32 cellular contexts compared by ENCODE assay signal in the genomic region with DNA sequence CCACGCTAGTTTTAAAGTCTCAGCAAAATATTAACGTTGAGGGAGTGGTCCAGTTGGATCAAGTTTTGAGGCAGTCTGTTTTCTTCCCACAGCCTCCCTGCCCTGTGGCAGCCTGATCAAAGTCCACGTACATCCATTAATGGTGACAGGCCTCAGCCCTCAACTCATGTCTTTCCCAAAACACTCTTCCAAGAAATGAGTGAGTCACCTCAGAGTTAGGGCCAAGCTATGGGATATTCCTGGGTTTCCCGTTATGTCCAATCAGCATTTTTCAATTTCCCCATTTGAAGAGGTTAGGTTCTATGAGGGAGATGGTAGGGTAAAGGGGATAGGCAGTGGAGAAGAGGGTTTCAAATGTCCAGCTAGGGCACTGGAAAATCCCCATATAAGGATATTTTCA. TPM values are rescaled to one million over a fixed set of nuclear protein-coding genes. Genes with fewer than 3 reads are reported as not detected.
DNase-seq lines count a peak whose midpoint lies in the region; ATAC-seq, FAIRE-seq and TF ChIP-seq lines count a peak whose summit lies in the region.
"Had no signal": no experiment of that assay in that cellular context is flagged by ENCODE, and none has a peak within 500 bp of the region (broad histone marks: within the 10 kb centered on the region; RNA-seq: fewer than 3 reads in every experiment).

No MANE protein-coding gene starts in this region.

- no peak for FAIRE-seq in pancreas (lab: Jason Lieb, UNC)
- FAIRE-seq: GM12878 had no signal

- no peaks in the 10 kb centered on the region for H3K36me3 Mint-ChIP-seq in glutamatergic neuron (ENCODE audit: unreplicated experiment)
- H3K36me3 Mint-ChIP-seq: activated CD8-positive, alpha-beta memory T cell treated with anti-CD3 and anti-CD28 coated beads, Interleukin-2, amount 10 ng/mL, durations not matched to agents 7 days and 5 days; CD14-positive monocyte; WTC11 had no signal

- H3K4me1 Mint-ChIP-seq in glutamatergic neuron (ENCODE audit: low read depth, unreplicated experiment) = no peaks in the 10 kb centered on the region
- H3K4me1 Mint-ChIP-seq: activated CD8-positive, alpha-beta memory T cell treated with anti-CD3 and anti-CD28 coated beads, Interleukin-2, amount 10 ng/mL, durations not matched to agents 7 days and 5 days; CD14-positive monocyte; WTC11 had no signal

- peak; percentile 46 to 82 (median 62) for ATAC-seq in pancreas
- ATAC-seq: activated CD8-positive, alpha-beta memory T cell treated with anti-CD3 and anti-CD28 coated beads, Interleukin-2, amount 10 ng/mL, durations not matched to agents 7 days and 5 days; GM12878; heart left ventricle; WTC11 had no signal

- H3K27me3 Mint-ChIP-seq in glutamatergic neuron (ENCODE audit: unreplicated experiment) = no peaks in the 10 kb centered on the region

- H3K36me3 ChIP-seq in pancreas = no peaks in the 10 kb centered on the region
- H3K36me3 ChIP-seq: esophagus squamous epithelium, heart left ventricle, right atrium auricular region had no signal

- H3K4me1 ChIP-seq in pancreas = no peaks in the 10 kb centered on the region
- H3K4me1 ChIP-seq: heart left ventricle, parathyroid adenoma, right atrium auricular region had no signal

- WGBS in pancreas, 2 donors = 23 to 37% methylated on average over 4 of the region's 4 CpGs

- TF ChIP-seq CTCF in fibroblast of mammary gland (conservative IDR thresholded peaks at IDR 0.05; ENCODE audit: control insufficient read depth, insufficient read depth, low read depth, low read length) (no peak), pancreas (IDR thresholded peaks at IDR 0.05) (no peak), glutamatergic neuron (IDR thresholded peaks at IDR 0.05; ENCODE audit: partially characterized antibody, unreplicated experiment) (no peak)

- no peaks in the 10 kb centered on the region for H3K9me3 Mint-ChIP-seq in glutamatergic neuron (ENCODE audit: unreplicated experiment)
- H3K9me3 Mint-ChIP-seq: CD14-positive monocyte, WTC11 had no signal

- DNase-seq in EH (ENCODE audit: low read depth) (peak; percentile 16), RPMI7951 (ENCODE audit: low read depth) (peak; percentile 44), fibroblast of mammary gland (ENCODE audit: low read depth) (peak; percentile 63), pancreas (peak in 3 of 6 donors; percentile 8 to 23 (median 21)), cortex of kidney (lab: John Stamatoyannopoulos, UW) (no peak), glutamatergic neuron (no peak), NCI-H2029 (lab: John Stamatoyannopoulos, UW) (no peak)
- DNase-seq in activated CD4-positive, alpha-beta T cell treated with anti-CD3 and anti-CD28 coated beads for 4 hours = no peak
- DNase-seq: activated CD4-positive, alpha-beta T cell treated with anti-CD3 and anti-CD28 coated beads, Interleukin-2, amount 50 U/mL, for 1 hour; activated CD8-positive, alpha-beta memory T cell treated with anti-CD3 and anti-CD28 coated beads, Interleukin-2, amount 10 ng/mL, durations not matched to agents 7 days and 5 days; activated naive CD4-positive, alpha-beta T cell treated with Interleukin-2 at 50 U/mL for 16 hours; aorta; Calu3; central memory CD4-positive, alpha-beta T cell; dermis blood vessel endothelial cell; DND-41; esophagus squamous epithelium; heart left ventricle; NCI-H1092; NCI-H187 treated with DMSO at 0.1 percent for 48 hours; NCI-H524 treated with DMSO at 0.1 percent for 48 hours; NK-92 treated with Interleukin-12 subunit alpha and Interleukin-12 subunit beta, amount 100 ng/mL, for 24 hours; stimulated activated CD4-positive, alpha-beta T cell treated with anti-CD3 and anti-CD28 coated beads, Interleukin-2, amount 100 ng/mL, for 48 hours; substantia nigra; T1000 had no signal

- H3K4me3 ChIP-seq in fibroblast of mammary gland (ENCODE audit: control insufficient read depth, low read depth, low read length) = no peak overlapping the region
- H3K4me3 ChIP-seq in pancreas = no peak overlapping the region
- H3K4me3 ChIP-seq: esophagus squamous epithelium, GM12878, heart left ventricle, lung, right atrium auricular region had no signal

- H3K27ac Mint-ChIP-seq in glutamatergic neuron (ENCODE audit: unreplicated experiment) = no peak overlapping the region
- H3K27ac Mint-ChIP-seq: activated CD8-positive, alpha-beta memory T cell treated with anti-CD3 and anti-CD28 coated beads, Interleukin-2, amount 10 ng/mL, durations not matched to agents 7 days and 5 days; CD14-positive monocyte; WTC11 had no signal

- intact Hi-C loops in pancreas (cut with DNase I) = no loop called here

- H3K27ac ChIP-seq in pancreas = no peak overlapping the region
- H3K27ac ChIP-seq: esophagus squamous epithelium, heart left ventricle, parathyroid adenoma, right atrium auricular region had no signal

- H3K27me3 ChIP-seq in pancreas = peaks cover 0 to 8% (median 0%) of the 10 kb centered on the region in 4 donors
- H3K27me3 ChIP-seq: esophagus squamous epithelium, right atrium auricular region had no signal

- H3K9me3 ChIP-seq in pancreas = no peaks in the 10 kb centered on the region
- H3K9me3 ChIP-seq: esophagus squamous epithelium, heart left ventricle, right atrium auricular region had no signal

- no peak overlapping the region for H3K4me3 Mint-ChIP-seq in glutamatergic neuron (ENCODE audit: unreplicated experiment)
- H3K4me3 Mint-ChIP-seq: activated CD8-positive, alpha-beta memory T cell treated with anti-CD3 and anti-CD28 coated beads, Interleukin-2, amount 10 ng/mL, durations not matched to agents 7 days and 5 days; CD14-positive monocyte; WTC11 had no signal

RNA-seq across cellular contexts. Expression of a gene that starts 28.5 kb away (rescaled TPM):
- not detected in 2 replicates for total RNA-seq in RPMI7951 (2014; rRNA removed; shearing (Covaris generic))
- total RNA-seq in pancreas = under 1 TPM in 4 of 6 donors, not detected in 2; 0.06 to 0.28 (median 0.08) TPM
- polyA plus RNA-seq in pancreas = under 1 TPM in 1 of 2 donors, not detected in 1; 0.02 TPM
- total RNA-seq in glutamatergic neuron (ENCODE audit: unreplicated experiment) = not detected
- total RNA-seq: Calu3, dermis blood vessel endothelial cell, GM12878, right atrium auricular region had no signal
- polyA plus RNA-seq: AG04450, aorta, CD14-positive monocyte, heart left ventricle had no signal

RNA-seq across cellular contexts. Expression of a gene that starts 55.0 kb away (rescaled TPM):
- 0.88 and 1.7 TPM in 2 replicates for total RNA-seq in RPMI7951 (2014; rRNA removed; shearing (Covaris generic))
- total RNA-seq in pancreas (1 to 10 TPM; 2.0 to 4.6 (median 2.6) TPM), glutamatergic neuron (ENCODE audit: unreplicated experiment) (6.3 TPM)
- polyA plus RNA-seq in pancreas = 1 to 10 TPM; 2.1 to 2.9 TPM

Comparison
In these comparisons a context has a peak if more than half of its experiments do, and no peak if none do; other contexts are left out.
1. DNase-seq: peak in EH (single experiment), RPMI7951 (single experiment) and fibroblast of mammary gland (single experiment); none in activated CD4-positive, alpha-beta T cell treated with anti-CD3 and anti-CD28 coated beads for 4 hours (0 of 2), cortex of kidney (single experiment), glutamatergic neuron (single experiment) and NCI-H2029 (single experiment).